In the genomic region with DNA sequence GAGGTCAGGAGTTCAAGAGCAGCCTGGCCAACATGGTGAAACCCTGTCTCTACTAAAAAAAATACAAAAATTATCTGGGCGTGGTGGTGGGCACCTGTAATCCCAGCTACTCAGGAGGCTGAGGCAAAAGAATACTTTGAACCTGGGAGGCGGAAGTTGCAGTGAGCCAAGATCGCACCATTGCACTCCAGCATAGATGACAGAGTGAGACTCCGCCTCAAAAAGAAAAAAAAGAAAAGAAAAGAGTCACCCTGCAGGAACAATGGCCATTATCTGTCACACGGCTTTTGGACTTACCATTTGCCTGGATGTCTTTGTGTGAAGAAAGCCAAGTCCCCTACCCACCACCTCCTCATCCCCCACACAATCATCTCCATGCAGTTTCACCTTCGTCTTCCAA, we compare ENCODE assay signal across 8 cellular contexts.
A peak's percentile ranks its signal among the peaks of the same experiment; 100 is the strongest.
DNase-seq lines count a peak whose midpoint lies in the region; ATAC-seq, FAIRE-seq and TF ChIP-seq lines count a peak whose summit lies in the region.
"Not testable (repeated sequence)": the region's sequence is repeated elsewhere in the genome, so short reads cannot be mapped to it uniquely, and the experiment has no call there.

No MANE protein-coding gene starts in this region.

- H3K4me1 Mint-ChIP-seq in T-helper 17 cell (peaks cover 27% of the 10 kb centered on the region), mesothelial cell of epicardium (peaks cover 88% of the 10 kb centered on the region), neural crest cell (peaks cover 62% of the 10 kb centered on the region)

- not testable (repeated sequence) for BruUV-seq in PC-9 (replicated peaks; lab: Mats Ljungman, UMichigan); K562 (replicated peaks; lab: Mats Ljungman, UMichigan)

- WGBS in K562 (ENCODE audit: insufficient coverage, low coverage, missing lambda C conversion rate), result 50% methylated on average over 5 of the region's 6 CpGs
- 64 to 81% (median 67%) methylated on average over 6 of the region's 6 CpGs for WGBS in small intestine, 3 donors
- WGBS in spleen, 5 donors, result 86 to 97% (median 91%) methylated on average over 6 of the region's 6 CpGs

- peaks cover 37% of the 10 kb centered on the region for H3K27me3 Mint-ChIP-seq in T-helper 17 cell
- H3K27me3 Mint-ChIP-seq in mesothelial cell of epicardium (ENCODE audit: low read depth); neural crest cell (ENCODE audit: low read depth): not testable (repeated sequence)

- H3K27ac ChIP-seq in PC-9; K562 (ENCODE audit: extremely low read depth, low read depth, low read length); small intestine (ENCODE audit: low read depth in 1 of 2, low read length in 1 of 2); spleen: not testable (repeated sequence)

- not testable (repeated sequence) for H3K9me3 Mint-ChIP-seq in mesothelial cell of epicardium, neural crest cell

- TF ChIP-seq RAD21 in K562 (CRISPR knock-in tag; conservative IDR thresholded peaks at IDR 0.05 in 1 of 2, IDR thresholded peaks at IDR 0.05 in 1 of 2), result not testable (repeated sequence)

- not testable (repeated sequence) for H3K27me3 ChIP-seq in PC-9 (ENCODE audit: insufficient read depth, low read depth); K562 (ENCODE audit: control insufficient read depth in 2 of 2, insufficient read depth in 2 of 2, low read length in 2 of 2); small intestine (ENCODE audit: control insufficient read depth in 2 of 2, insufficient read depth in 2 of 2, low read length in 2 of 2)
- H3K27me3 ChIP-seq in spleen (replicated peaks in 1 of 7), result peaks cover 0 to 73% (median 2%) of the 10 kb centered on the region in 7 donors

- peaks cover 28% of the 10 kb centered on the region for H3K79me2 ChIP-seq in PC-9 (ENCODE audit: low read depth)
- H3K79me2 ChIP-seq in K562 (ENCODE audit: control insufficient read depth, insufficient read depth, low read length), result not testable (repeated sequence)

- not testable (repeated sequence) for ATAC-seq in T-helper 17 cell, K562
- peak; percentile 61 for ATAC-seq in left colon

- intact Hi-C loops in PC-9 (cut with micrococcal nuclease; ENCODE audit: unreplicated experiment); K562 (cut with micrococcal nuclease); left colon (cut with DNase I, micrococcal nuclease); spleen (cut with DNase I; ENCODE audit: low total_unique reads): not testable (repeated sequence)

- CTCF ChIA-PET in PC-9 (lab: Charles Lee), result not testable (repeated sequence)
- CTCF ChIA-PET in K562 (lab: Yijun Ruan, JAX; ENCODE audit: low intra/inter-chr PET ratio), result interaction anchor here (0.6 kb wide), 1 partner anchor 461 kb away, joined by 3 read pairs; no protein-coding TSS in a partner anchor

- TF ChIP-seq POLR2A in K562 (conservative IDR thresholded peaks at IDR 0.05); spleen (IDR thresholded peaks at IDR 0.05): not testable (repeated sequence)

- not testable (repeated sequence) for TF ChIP-seq CTCF in PC-9 (conservative IDR thresholded peaks at IDR 0.05); K562 (IDR thresholded peaks at IDR 0.05 in 2 of 3, conservative IDR thresholded peaks at IDR 0.05 in 1 of 3; ENCODE audit: insufficient read depth in 2 of 3, low read depth in 1 of 3, low read length in 3 of 3); mesothelial cell of epicardium (IDR thresholded peaks at IDR 0.05; ENCODE audit: unreplicated experiment); neural crest cell (conservative IDR thresholded peaks at IDR 0.05); spleen (IDR thresholded peaks at IDR 0.05 in 8 of 11, conservative IDR thresholded peaks at IDR 0.05 in 3 of 11)

- not testable (repeated sequence) for H3K9ac ChIP-seq in K562 (ENCODE audit: insufficient read depth in 1 of 2, low read depth in 2 of 2, low read length in 2 of 2)

- not testable (repeated sequence) for H3K36me3 Mint-ChIP-seq in T-helper 17 cell (ENCODE audit: low read depth); mesothelial cell of epicardium; neural crest cell (ENCODE audit: low read depth)

- H3K4me2 ChIP-seq in PC-9, result peak overlapping the region; percentile 91; the same call in 1 of the 2 replicates
- H3K4me2 ChIP-seq in K562 (ENCODE audit: insufficient read depth, low read length), result not testable (repeated sequence)

- not testable (repeated sequence) for H3K27ac Mint-ChIP-seq in T-helper 17 cell
- peak overlapping the region; percentile 95 for H3K27ac Mint-ChIP-seq in mesothelial cell of epicardium
- peak overlapping the region; percentile 82 for H3K27ac Mint-ChIP-seq in neural crest cell (ENCODE audit: unreplicated experiment)

- H3K4me3 Mint-ChIP-seq in T-helper 17 cell, result peak overlapping the region; percentile 25
- H3K4me3 Mint-ChIP-seq in mesothelial cell of epicardium, neural crest cell: not testable (repeated sequence)

- not testable (repeated sequence) for H3K9me3 ChIP-seq in PC-9 (ENCODE audit: insufficient read depth, low read depth); T-helper 17 cell (ENCODE audit: control insufficient read depth, low read length, poor library complexity, severe bottlenecking); K562 (replicated peaks; ENCODE audit: control insufficient read depth, insufficient read depth, low read depth, low read length); small intestine (ENCODE audit: control insufficient read depth, low read depth); spleen

- not testable (repeated sequence) for H4K20me1 ChIP-seq in PC-9 (ENCODE audit: insufficient read depth); K562 (replicated peaks; ENCODE audit: control insufficient read depth, insufficient read depth, low read length)

- H3K4me1 ChIP-seq in PC-9 (replicated peaks; ENCODE audit: insufficient read depth) (peaks cover 93% of the 10 kb centered on the region), K562 (replicated peaks in 1 of 2; ENCODE audit: control insufficient read depth in 2 of 2, insufficient read depth in 2 of 2, low read length in 2 of 2) (peaks cover 19 to 29% of the 10 kb centered on the region in 2 experiments), spleen (peaks cover 0 to 10% (median 3%) of the 10 kb centered on the region in 6 donors)
- H3K4me1 ChIP-seq in small intestine (ENCODE audit: control insufficient read depth in 2 of 2, insufficient read depth in 1 of 2, low read depth in 1 of 2, low read length in 1 of 2), result not testable (repeated sequence)

- H3K4me3 ChIP-seq in PC-9; K562; small intestine (ENCODE audit: low read depth in 1 of 2, low read length in 2 of 2); spleen: not testable (repeated sequence)

- TF ChIP-seq EP300 in K562 (IDR thresholded peaks at IDR 0.05; ENCODE audit: low read length), result not testable (repeated sequence)

- not testable (repeated sequence) for H3K9me1 ChIP-seq in K562 (ENCODE audit: control insufficient read depth, insufficient read depth, low read length)

- not testable (repeated sequence) for H2AFZ ChIP-seq in PC-9; K562 (ENCODE audit: low read depth, low read length)

- not testable (repeated sequence) for H3K36me3 ChIP-seq in PC-9 (ENCODE audit: low read depth); K562 (ENCODE audit: control insufficient read depth, insufficient read depth, low read length); small intestine (ENCODE audit: control insufficient read depth in 2 of 2, insufficient read depth in 2 of 2, low read length in 2 of 2); spleen

- peaks cover 54% of the 10 kb centered on the region for H3F3A ChIP-seq in PC-9 (ENCODE audit: insufficient read depth, low read depth)

- not testable (repeated sequence) for H3K9me2 ChIP-seq in PC-9 (ENCODE audit: insufficient read depth)

- in situ Hi-C loops in K562 (cut with MboI), result not testable (repeated sequence)

- POLR2A ChIA-PET in PC-9 (lab: Charles Lee; ENCODE audit: unreplicated experiment), result not testable (repeated sequence)
- POLR2A ChIA-PET in K562 (lab: Yijun Ruan, JAX), result interaction anchor here (0.7 kb wide), 1 partner anchor 126 kb away, joined by 3 read pairs; no protein-coding TSS in a partner anchor

- not testable (repeated sequence) for DNase-seq in PC-9; T-helper 17 cell; K562 (ENCODE audit: extremely low read depth in 1 of 4, low spot score in 3 of 4); left colon; mesothelial cell of epicardium (ENCODE audit: low spot score in 2 of 2, unreplicated experiment in 2 of 2); neural crest cell (ENCODE audit: low read depth, low spot score)
- DNase-seq in small intestine, result peak; percentile 54
- peak; percentile 10 for DNase-seq in spleen

- not testable (repeated sequence) for FAIRE-seq in K562 (lab: Jason Lieb, UNC); small intestine (lab: Jason Lieb, UNC)

TF ChIP-seq in K562, 482 proteins besides CTCF, POLR2A, EP300 and RAD21:
- 0 out of 2 replicates have a peak, but pooled peaks have one; percentile 19 for TF ChIP-seq ZNF384 (IDR thresholded peaks at IDR 0.05; ENCODE audit: low read depth, low read length)
